8 cellular contexts compared by ENCODE assay signal in the genomic region with DNA sequence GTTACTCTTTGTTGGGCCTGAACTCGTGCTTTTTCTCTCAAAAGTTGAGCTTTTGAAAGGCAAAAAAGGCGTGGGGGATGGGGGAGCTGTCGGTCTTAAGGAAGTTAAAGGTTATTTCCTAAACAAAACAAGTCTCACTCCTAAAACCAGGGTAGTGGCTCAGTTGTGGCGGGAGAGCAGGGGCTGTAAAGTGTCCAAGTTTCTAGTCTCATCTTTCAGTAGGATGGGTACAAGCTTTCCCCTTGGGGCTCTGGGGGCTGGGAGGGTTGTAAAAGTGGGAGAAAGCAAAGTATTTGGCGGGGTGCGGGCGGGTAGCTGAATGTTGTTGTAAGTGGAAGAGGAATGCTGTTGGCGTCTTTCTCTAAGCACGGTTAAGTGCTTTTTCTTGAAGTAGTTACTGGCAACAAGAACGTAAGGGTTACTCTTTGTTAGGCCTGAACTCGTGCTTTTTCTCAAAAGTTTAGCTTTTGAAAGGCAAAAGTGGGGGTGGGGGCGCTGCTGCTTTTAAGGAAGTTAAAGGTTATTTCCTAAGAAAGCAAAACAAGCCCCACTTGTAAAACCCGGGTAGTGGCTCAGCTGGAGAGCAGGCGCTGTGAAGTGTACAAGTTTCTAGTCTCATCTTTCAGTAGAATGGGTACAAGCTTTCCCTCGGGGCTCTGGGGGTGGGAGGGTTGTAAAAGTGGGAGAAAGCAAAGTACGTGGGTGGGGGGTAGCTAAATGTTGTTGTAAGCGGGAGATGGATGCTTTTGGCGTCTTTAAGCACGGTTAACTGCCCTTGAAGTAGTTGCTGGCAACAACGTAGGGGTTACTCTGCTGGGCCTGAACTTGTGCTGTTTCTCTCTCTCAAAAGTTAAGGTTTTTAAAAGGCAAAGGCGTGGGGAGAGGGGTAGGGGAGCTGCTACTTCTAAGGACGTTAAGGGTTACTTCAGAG. TPM values are rescaled to one million over a fixed set of nuclear protein-coding genes. Genes with fewer than 3 reads are reported as not detected.
DNase-seq lines count a peak whose midpoint lies in the region; ATAC-seq, FAIRE-seq and TF ChIP-seq lines count a peak whose summit lies in the region.

No MANE protein-coding gene starts in this region.

- DNase-seq in GM13976 (ENCODE audit: low spot score) (peak; percentile 38), IMR-90 (no peak), fibroblast of pulmonary artery (ENCODE audit: low read depth) (peak; percentile 50), pons (ENCODE audit: low spot score) (peak; percentile 61), D721Med (ENCODE audit: insufficient read length, low spot score) (no peak), mesenteric fat pad (ENCODE audit: low spot score) (no peak)
- peak; percentile 47 for DNase-seq in activated CD8-positive, alpha-beta memory T cell treated with anti-CD3 and anti-CD28 coated beads, Interleukin-2, amount 50 U/mL, for 4 hours

- POLR2A ChIA-PET in IMR-90 (lab: Charles Lee; ENCODE audit: unreplicated experiment): interaction anchor here (0.6 to 3.0 kb wide), 10 partner anchors 10 to 1634 kb away, joined by 3 to 23 read pairs (median 4); no protein-coding TSS in a partner anchor

- no CpG with 5 or more reads among the region's 22 CpGs for WGBS in IMR-90 (ENCODE audit: extremely low coverage in 2 of 2, insufficient read length in 1 of 2), 2 experiments

- H3K36me3 ChIP-seq in IMR-90 (ENCODE audit: control insufficient read depth, insufficient read depth, low read length): peaks cover 32% of the 10 kb centered on the region

- no TSS peak for BruUV-seq in IMR-90 (replicated peaks; lab: Mats Ljungman, UMichigan)

- peak overlapping the region; percentile 94 for H3K14ac ChIP-seq in IMR-90 (replicated peaks; ENCODE audit: low read depth, low read length)

- H3K9me1 ChIP-seq in IMR-90 (ENCODE audit: insufficient read depth, low read length): peaks cover 12% of the 10 kb centered on the region; the same call in 1 of the 2 replicates

- in situ Hi-C loops in GM13976 (cut with MboI; ENCODE audit: low sequenced_read_pairs, unreplicated experiment): no loop called here
- in situ Hi-C loops in IMR-90 (cut with MboI; ENCODE audit: low sequenced_read_pairs): no loop called here

- peak overlapping the region; percentile 66 for H3K23ac ChIP-seq in IMR-90 (ENCODE audit: low read depth, low read length)

- no peak overlapping the region for H2BK20ac ChIP-seq in IMR-90 (ENCODE audit: low read depth, low read length)

- H3K79me1 ChIP-seq in IMR-90 (ENCODE audit: low read depth in 1 of 2, low read length in 2 of 2): peaks cover 0 to 33% of the 10 kb centered on the region in 2 experiments; a peak in 3 of 4 replicates

- dilution Hi-C loops in IMR-90 (cut with HindIII; ENCODE audit: low sequenced_read_pairs, unreplicated experiment): no loop called here

- H3K18ac ChIP-seq in IMR-90 (ENCODE audit: low read depth, low read length): peak overlapping the region; percentile 75

- H4K5ac ChIP-seq in IMR-90 (ENCODE audit: low read depth, low read length): peak overlapping the region; percentile 70

- no peak for TF ChIP-seq CTCF in GM13976 (IDR thresholded peaks at IDR 0.05; ENCODE audit: borderline replicate concordance, control extremely low read depth, extremely low read depth, insufficient read depth, missing control alignments)
- TF ChIP-seq CTCF in IMR-90 (conservative IDR thresholded peaks at IDR 0.05; ENCODE audit: low read depth, low read length): no peak
- no peak for TF ChIP-seq CTCF in fibroblast of pulmonary artery (IDR thresholded peaks at IDR 0.05; ENCODE audit: low read length, missing control alignments)
- TF ChIP-seq CTCF in D721Med (IDR thresholded peaks at IDR 0.05; ENCODE audit: insufficient read depth, missing control alignments): no peak

- CTCF ChIA-PET in IMR-90 (lab: Yijun Ruan, JAX): no interaction called here

- TF ChIP-seq POLR2A in IMR-90 (IDR thresholded peaks at IDR 0.05; ENCODE audit: low read depth, low read length): no peak; the same call in 1 of the 2 replicates

- H2AK9ac ChIP-seq in IMR-90 (replicated peaks; ENCODE audit: low read depth, low read length, poor library complexity): peak overlapping the region; percentile 80

- peak overlapping the region; percentile 94 for H3K9ac ChIP-seq in IMR-90 (ENCODE audit: low read depth, low read length)

- peak overlapping the region; percentile 91 for H3K4me2 ChIP-seq in IMR-90 (ENCODE audit: low read depth, low read length)

- peak overlapping the region; percentile 89 for H3K4ac ChIP-seq in IMR-90 (ENCODE audit: low read depth, low read length)

- TF ChIP-seq RAD21 in IMR-90 (IDR thresholded peaks at IDR 0.05; ENCODE audit: low read length): no peak

- no peaks in the 10 kb centered on the region for H3K9me3 ChIP-seq in IMR-90 (ENCODE audit: control insufficient read depth, insufficient read depth, low read length)

- peak overlapping the region; percentile 72 for H3K27ac ChIP-seq in IMR-90 (ENCODE audit: insufficient read depth, low read length)

- no peak for FAIRE-seq in D721Med (lab: Jason Lieb, UNC)

- no peaks in the 10 kb centered on the region for H3K27me3 ChIP-seq in IMR-90 (ENCODE audit: control insufficient read depth, insufficient read depth, low read length)

- peaks cover 34% of the 10 kb centered on the region for H4K20me1 ChIP-seq in IMR-90 (ENCODE audit: insufficient read depth, low read length)

- ATAC-seq in IMR-90 (ENCODE audit: low read depth) (no peak), HG03520 (IDR thresholded peaks at IDR 0.05; ENCODE audit: unreplicated experiment) (no peak)

- H2AFZ ChIP-seq in IMR-90 (replicated peaks; ENCODE audit: low read length, poor library complexity): peak overlapping the region; percentile 4

- H3K4me1 ChIP-seq in IMR-90 (ENCODE audit: control insufficient read depth, insufficient read depth, low read length): peaks cover 20% of the 10 kb centered on the region

- peak overlapping the region; percentile 14; the same call in 1 of the 2 replicates for H2BK120ac ChIP-seq in IMR-90 (ENCODE audit: low read depth, low read length)

- peak overlapping the region; percentile 66 for H2AK5ac ChIP-seq in IMR-90 (ENCODE audit: low read depth, low read length)

- no peak overlapping the region for H2BK15ac ChIP-seq in IMR-90 (ENCODE audit: low read depth, low read length)

- H3K56ac ChIP-seq in IMR-90 (ENCODE audit: extremely low read depth, insufficient read depth, low read length): peak overlapping the region; percentile 92

- H2BK5ac ChIP-seq in IMR-90 (ENCODE audit: low read depth, low read length, poor library complexity, severe bottlenecking): peak overlapping the region; percentile 33

- intact Hi-C loops in IMR-90 (cut with micrococcal nuclease): loop anchor here (2.0 kb wide), 1 partner anchor 339 kb away; a partner anchor contains a TSS

- H4K8ac ChIP-seq in IMR-90 (ENCODE audit: low read depth in 2 of 2, low read length in 2 of 2): peak overlapping the region; percentile 57 to 80

- H4K91ac ChIP-seq in IMR-90 (ENCODE audit: insufficient read depth, low read depth, low read length): peak overlapping the region; percentile 50

- H3K4me3 ChIP-seq in IMR-90 (ENCODE audit: insufficient read depth, low read depth, low read length) (peak overlapping the region; percentile 52), fibroblast of pulmonary artery (replicated peaks; ENCODE audit: low read depth, low read length) (peak overlapping the region; percentile 69)

TF ChIP-seq in IMR-90, 13 proteins besides CTCF, POLR2A, EP300 and RAD21:
- no peak for TF ChIP-seq RCOR1 (IDR thresholded peaks at IDR 0.05; ENCODE audit: insufficient replicate concordance, low read length)
- TF ChIP-seq MAFK (IDR thresholded peaks at IDR 0.05; ENCODE audit: low read depth, low read length): no peak
- TF ChIP-seq NFE2L2 (IDR thresholded peaks at IDR 0.05; ENCODE audit: low read depth, low read length): no peak
- TF ChIP-seq SMC3 (IDR thresholded peaks at IDR 0.05; ENCODE audit: low read depth, low read length): no peak
- TF ChIP-seq, protein P1, sequence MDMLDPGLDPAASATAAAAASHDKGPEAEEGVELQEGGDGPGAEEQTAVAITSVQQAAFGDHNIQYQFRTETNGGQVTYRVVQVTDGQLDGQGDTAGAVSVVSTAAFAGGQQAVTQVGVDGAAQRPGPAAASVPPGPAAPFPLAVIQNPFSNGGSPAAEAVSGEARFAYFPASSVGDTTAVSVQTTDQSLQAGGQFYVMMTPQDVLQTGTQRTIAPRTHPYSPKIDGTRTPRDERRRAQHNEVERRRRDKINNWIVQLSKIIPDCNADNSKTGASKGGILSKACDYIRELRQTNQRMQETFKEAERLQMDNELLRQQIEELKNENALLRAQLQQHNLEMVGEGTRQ (IDR thresholded peaks at IDR 0.05; ENCODE audit: low read depth, low read length): no peak
- TF ChIP-seq CEBPB (IDR thresholded peaks at IDR 0.05; ENCODE audit: low read depth, low read length): no peak
- TF ChIP-seq, protein P2, sequence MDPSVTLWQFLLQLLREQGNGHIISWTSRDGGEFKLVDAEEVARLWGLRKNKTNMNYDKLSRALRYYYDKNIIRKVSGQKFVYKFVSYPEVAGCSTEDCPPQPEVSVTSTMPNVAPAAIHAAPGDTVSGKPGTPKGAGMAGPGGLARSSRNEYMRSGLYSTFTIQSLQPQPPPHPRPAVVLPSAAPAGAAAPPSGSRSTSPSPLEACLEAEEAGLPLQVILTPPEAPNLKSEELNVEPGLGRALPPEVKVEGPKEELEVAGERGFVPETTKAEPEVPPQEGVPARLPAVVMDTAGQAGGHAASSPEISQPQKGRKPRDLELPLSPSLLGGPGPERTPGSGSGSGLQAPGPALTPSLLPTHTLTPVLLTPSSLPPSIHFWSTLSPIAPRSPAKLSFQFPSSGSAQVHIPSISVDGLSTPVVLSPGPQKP (IDR thresholded peaks at IDR 0.05; ENCODE audit: borderline replicate concordance, low read depth, low read length): no peak
- no peak for TF ChIP-seq MXI1 (IDR thresholded peaks at IDR 0.05; ENCODE audit: borderline replicate concordance, low read depth, low read length)
- TF ChIP-seq FOS (IDR thresholded peaks at IDR 0.05; ENCODE audit: low read depth, low read length): no peak
- no peak for TF ChIP-seq MAZ (IDR thresholded peaks at IDR 0.05; ENCODE audit: borderline replicate concordance, low read depth, low read length)
- TF ChIP-seq RFX5 (IDR thresholded peaks at IDR 0.05; ENCODE audit: low read depth, low read length): no peak
- TF ChIP-seq BHLHE40 (IDR thresholded peaks at IDR 0.05; ENCODE audit: low read depth, low read length): no peak
- TF ChIP-seq CHD1 (IDR thresholded peaks at IDR 0.05; ENCODE audit: low read depth, low read length): no peak

RNA-seq across cellular contexts. Expression of a gene that starts 1.1 kb away (rescaled TPM):
- total RNA-seq in IMR-90 (2012; rRNA removed) (782 and 992 TPM in 2 replicates), mesenteric fat pad (249 TPM)
- 725 and 739 TPM in 2 replicates for polyA plus RNA-seq in IMR-90 (2012; rRNA removed)
- 709 and 1,014 TPM in 2 replicates for polyA plus RNA-seq in IMR-90 (2012; cell fraction: cytosol; rRNA removed)
- polyA plus RNA-seq in IMR-90 (2012; cell fraction: nucleus; rRNA removed; ENCODE audit: low replicate concordance): 487 and 886 TPM in 2 replicates

Comparison
In these comparisons a context has a peak if more than half of its experiments do, and no peak if none do; other contexts are left out.
1. DNase-seq: peak in GM13976 (single experiment), activated CD8-positive, alpha-beta memory T cell treated with anti-CD3 and anti-CD28 coated beads, Interleukin-2, amount 50 U/mL, for 4 hours (single experiment), fibroblast of pulmonary artery (single experiment) and pons (single experiment); none in IMR-90 (single experiment), D721Med (single experiment) and mesenteric fat pad (single experiment).